Comparison of ENCODE assay signal across 12 cellular contexts in the genomic region with DNA sequence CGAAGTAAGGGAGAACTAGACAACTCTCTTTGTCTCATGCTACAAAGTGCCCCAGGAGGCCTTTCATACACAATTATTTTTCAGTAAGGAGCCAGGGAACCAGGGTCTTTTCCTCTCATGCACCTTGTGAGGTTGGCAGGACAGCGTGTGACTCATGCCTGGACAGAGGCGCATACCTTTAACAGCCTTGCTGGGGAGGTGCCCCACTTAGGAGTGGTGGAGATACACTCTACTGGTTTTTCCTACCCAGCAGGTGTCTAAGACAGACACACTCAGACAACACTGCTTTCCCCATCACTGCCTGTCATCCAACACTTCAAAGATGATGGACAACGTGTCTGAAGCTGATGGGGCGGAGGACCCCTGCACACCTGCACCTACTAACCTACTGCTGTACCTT. TPM values are rescaled to one million over a fixed set of nuclear protein-coding genes. Genes with fewer than 3 reads are reported as not detected.
DNase-seq lines count a peak whose midpoint lies in the region; ATAC-seq and TF ChIP-seq lines count a peak whose summit lies in the region.
"Had no signal": no experiment of that assay in that cellular context is flagged by ENCODE, and none has a peak within 500 bp of the region (broad histone marks: within the 10 kb centered on the region; RNA-seq: fewer than 3 reads in every experiment).

No MANE protein-coding gene starts in this region.

- no peak overlapping the region for H3K27ac ChIP-seq in HEK293 (ENCODE audit: extremely low read depth, low read depth, low read length)
- peak overlapping the region in 18 of 21 experiments; percentile 32 to 86 (median 66) for H3K27ac ChIP-seq in skin epidermis
- H3K27ac ChIP-seq: neutrophil, SJCRH30 had no signal

- POLR2A ChIA-PET in HEK293 (lab: Yijun Ruan, JAX): no interaction called here

- no peak for ATAC-seq in GM18907 (IDR thresholded peaks at IDR 0.05; ENCODE audit: unreplicated experiment)
- no peak for ATAC-seq in GM21423 (IDR thresholded peaks at IDR 0.05; ENCODE audit: unreplicated experiment)

- H3K4me1 Mint-ChIP-seq in activated naive CD8-positive, alpha-beta T cell treated with anti-CD3 and anti-CD28 coated beads for 36 hours: no peaks in the 10 kb centered on the region

- no peak overlapping the region for H3K4me3 ChIP-seq in HEK293 (ENCODE audit: low read depth, low read length)
- H3K4me3 ChIP-seq in skin epidermis: no peak overlapping the region
- H3K4me3 ChIP-seq: SJCRH30 had no signal

- no peaks in the 10 kb centered on the region for H3K9me3 Mint-ChIP-seq in activated naive CD8-positive, alpha-beta T cell treated with anti-CD3 and anti-CD28 coated beads for 36 hours

- no peaks in the 10 kb centered on the region for H3K36me3 Mint-ChIP-seq in activated naive CD8-positive, alpha-beta T cell treated with anti-CD3 and anti-CD28 coated beads for 36 hours
- H3K36me3 Mint-ChIP-seq: brain had no signal

- no peak overlapping the region for H3K27ac Mint-ChIP-seq in activated naive CD8-positive, alpha-beta T cell treated with anti-CD3 and anti-CD28 coated beads for 36 hours
- H3K27ac Mint-ChIP-seq: brain had no signal

- DNase-seq in NCI-H510A (lab: John Stamatoyannopoulos, UW): peak; percentile 82
- DNase-seq in iPS-NIHi11 (ENCODE audit: low spot score): peak; percentile 51
- no peak for DNase-seq in activated naive CD8-positive, alpha-beta T cell treated with anti-CD3 and anti-CD28 coated beads for 36 hours
- DNase-seq: activated CD4-positive, CD25-positive, alpha-beta regulatory T cell; stimulated activated naive CD4-positive, alpha-beta T cell had no signal

- peaks cover 6% of the 10 kb centered on the region for H3K27me3 Mint-ChIP-seq in activated naive CD8-positive, alpha-beta T cell treated with anti-CD3 and anti-CD28 coated beads for 36 hours

- no peaks in the 10 kb centered on the region for H3K9me3 ChIP-seq in HEK293 (ENCODE audit: control insufficient read depth, insufficient read depth, low read depth, low read length)
- H3K9me3 ChIP-seq: neutrophil, SJCRH30 had no signal

- H3K4me3 Mint-ChIP-seq in activated naive CD8-positive, alpha-beta T cell treated with anti-CD3 and anti-CD28 coated beads for 36 hours: no peak overlapping the region
- H3K4me3 Mint-ChIP-seq: brain had no signal

- no peaks in the 10 kb centered on the region; a peak in 1 of 3 replicates for H3K36me3 ChIP-seq in HEK293 (ENCODE audit: control insufficient read depth in 2 of 2, insufficient read depth in 1 of 2, low read length in 2 of 2)
- H3K36me3 ChIP-seq: neutrophil, SJCRH30 had no signal

- H3K4me1 ChIP-seq in HEK293 (ENCODE audit: control insufficient read depth, insufficient read depth, low read length): peaks cover 11% of the 10 kb centered on the region

- TF ChIP-seq CTCF in HEK293 (tag by site-specific recombination; IDR thresholded peaks at IDR 0.05): no peak

- CTCF ChIA-PET in HEK293 (lab: Yijun Ruan, JAX): interaction anchor here (0.7 to 1.1 kb wide), 5 partner anchors 10 to 60 kb away, joined by 3 to 5 read pairs (median 3); no protein-coding TSS in a partner anchor

TF ChIP-seq in HEK293, 187 proteins besides CTCF, POLR2A, EP300 and RAD21:
- TF ChIP-seq ZNF157 (tag by site-specific recombination; IDR thresholded peaks at IDR 0.05): no peak
- no peak for TF ChIP-seq KLF16 (tag by site-specific recombination; IDR thresholded peaks at IDR 0.05)
- TF ChIP-seq GLIS2 (tag by site-specific recombination; IDR thresholded peaks at IDR 0.05): peak; percentile 44; the same call in 1 of the 2 replicates
- TF ChIP-seq ZFP3 (tag by site-specific recombination; IDR thresholded peaks at IDR 0.05; ENCODE audit: low read depth): no peak
- TF ChIP-seq ZIC2 (tag by site-specific recombination; IDR thresholded peaks at IDR 0.05): peak; percentile 70
- peak; percentile 84 for TF ChIP-seq GLIS1 (tag by site-specific recombination; IDR thresholded peaks at IDR 0.05)

RNA-seq across cellular contexts. Expression of a gene that starts 49.1 kb away (rescaled TPM):
- 1 to 10 TPM in 1 of 2 experiments, under 1 TPM in 1; 0.66 to 1.1 TPM for total RNA-seq in activated naive CD8-positive, alpha-beta T cell treated with anti-CD3 and anti-CD28 coated beads for 36 hours
